ENCODE assay signal across 1 cellular context in the genomic region with DNA sequence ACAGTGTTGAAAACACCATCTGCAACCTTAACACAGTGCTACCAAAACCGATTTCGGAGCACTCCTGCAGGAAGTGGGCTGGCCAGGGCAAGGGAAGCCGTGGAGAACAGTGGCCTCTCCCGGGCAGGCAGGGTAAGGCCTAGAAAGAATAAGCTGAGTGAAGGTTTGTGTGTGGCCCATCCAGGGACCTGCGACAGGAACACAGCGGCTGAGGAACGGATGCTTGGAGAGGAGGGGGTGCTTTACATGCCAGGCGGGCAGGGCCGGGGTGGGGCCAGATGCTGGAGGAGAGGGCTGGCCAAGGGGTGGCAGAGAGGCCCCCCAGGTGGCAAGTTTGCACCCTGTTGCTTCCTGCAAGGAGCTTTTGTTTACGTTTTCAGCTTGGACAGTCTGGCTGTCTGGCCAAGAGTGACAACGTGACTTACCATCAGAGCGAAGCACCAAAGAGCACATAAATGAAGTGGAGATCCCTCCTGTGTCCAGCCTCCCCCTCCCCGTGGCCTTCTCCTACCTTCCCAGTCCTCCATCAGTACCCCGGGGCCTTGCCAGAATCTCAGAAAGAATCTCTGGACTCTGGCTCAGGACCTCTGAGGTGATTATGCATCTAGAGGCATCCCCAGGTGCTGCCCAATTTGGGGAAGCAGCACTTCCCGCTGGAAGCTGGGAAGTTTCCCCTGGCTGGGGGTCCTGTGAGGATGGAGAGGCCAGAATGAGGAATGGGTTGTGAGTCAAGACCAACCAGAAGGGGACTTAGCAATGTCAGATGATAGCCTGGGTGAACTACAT.
TF ChIP-seq lines count a peak whose summit lies in the region.

No MANE protein-coding gene starts in this region.

TF ChIP-seq in HCT116, 20 proteins besides CTCF, POLR2A, EP300 and RAD21 (continued from another document):
- TF ChIP-seq, protein P1, sequence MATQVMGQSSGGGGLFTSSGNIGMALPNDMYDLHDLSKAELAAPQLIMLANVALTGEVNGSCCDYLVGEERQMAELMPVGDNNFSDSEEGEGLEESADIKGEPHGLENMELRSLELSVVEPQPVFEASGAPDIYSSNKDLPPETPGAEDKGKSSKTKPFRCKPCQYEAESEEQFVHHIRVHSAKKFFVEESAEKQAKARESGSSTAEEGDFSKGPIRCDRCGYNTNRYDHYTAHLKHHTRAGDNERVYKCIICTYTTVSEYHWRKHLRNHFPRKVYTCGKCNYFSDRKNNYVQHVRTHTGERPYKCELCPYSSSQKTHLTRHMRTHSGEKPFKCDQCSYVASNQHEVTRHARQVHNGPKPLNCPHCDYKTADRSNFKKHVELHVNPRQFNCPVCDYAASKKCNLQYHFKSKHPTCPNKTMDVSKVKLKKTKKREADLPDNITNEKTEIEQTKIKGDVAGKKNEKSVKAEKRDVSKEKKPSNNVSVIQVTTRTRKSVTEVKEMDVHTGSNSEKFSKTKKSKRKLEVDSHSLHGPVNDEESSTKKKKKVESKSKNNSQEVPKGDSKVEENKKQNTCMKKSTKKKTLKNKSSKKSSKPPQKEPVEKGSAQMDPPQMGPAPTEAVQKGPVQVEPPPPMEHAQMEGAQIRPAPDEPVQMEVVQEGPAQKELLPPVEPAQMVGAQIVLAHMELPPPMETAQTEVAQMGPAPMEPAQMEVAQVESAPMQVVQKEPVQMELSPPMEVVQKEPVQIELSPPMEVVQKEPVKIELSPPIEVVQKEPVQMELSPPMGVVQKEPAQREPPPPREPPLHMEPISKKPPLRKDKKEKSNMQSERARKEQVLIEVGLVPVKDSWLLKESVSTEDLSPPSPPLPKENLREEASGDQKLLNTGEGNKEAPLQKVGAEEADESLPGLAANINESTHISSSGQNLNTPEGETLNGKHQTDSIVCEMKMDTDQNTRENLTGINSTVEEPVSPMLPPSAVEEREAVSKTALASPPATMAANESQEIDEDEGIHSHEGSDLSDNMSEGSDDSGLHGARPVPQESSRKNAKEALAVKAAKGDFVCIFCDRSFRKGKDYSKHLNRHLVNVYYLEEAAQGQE (IDR thresholded peaks at IDR 0.05; ENCODE audit: low read depth) = no peak
- TF ChIP-seq ZFX (IDR thresholded peaks at IDR 0.05) = no peak
- TF ChIP-seq SIN3A (IDR thresholded peaks at IDR 0.05; ENCODE audit: low read depth) = no peak
- TF ChIP-seq, protein P2, sequence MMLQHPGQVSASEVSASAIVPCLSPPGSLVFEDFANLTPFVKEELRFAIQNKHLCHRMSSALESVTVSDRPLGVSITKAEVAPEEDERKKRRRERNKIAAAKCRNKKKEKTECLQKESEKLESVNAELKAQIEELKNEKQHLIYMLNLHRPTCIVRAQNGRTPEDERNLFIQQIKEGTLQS (IDR thresholded peaks at IDR 0.05) = no peak
- TF ChIP-seq EZH2 (IDR thresholded peaks at IDR 0.05) = no peak
- no peak for TF ChIP-seq SRF (IDR thresholded peaks at IDR 0.05; ENCODE audit: low read depth)
TF ChIP-seq in HCT116: peak in this region for 0.
